In genomic region chr16:26756633-26757032, GRCh38 we compare ENCODE assay signal across 25 cellular contexts.
"Had no signal": no experiment of that assay in that cellular context is flagged by ENCODE, and none has a peak within 500 bp of the region (broad histone marks: within the 10 kb centered on the region; RNA-seq: fewer than 3 reads in every experiment).

No MANE protein-coding gene starts in this region.

- H3K79me2 ChIP-seq: parathyroid adenoma had no signal

- H3K4me1 ChIP-seq: neural progenitor cell, parathyroid adenoma, psoas muscle, right lobe of liver, sigmoid colon, stomach, testis, tibial artery, transverse colon, upper lobe of right lung, uterus had no signal

- H3K9me3 ChIP-seq: ovary, psoas muscle, right lobe of liver, sigmoid colon, stomach, testis, tibial artery, transverse colon, upper lobe of right lung, uterus had no signal

- H3K4me2 ChIP-seq: neural progenitor cell had no signal

- ATAC-seq: naive thymus-derived CD8-positive, alpha-beta T cell; natural killer cell treated with Interleukin-12 subunit alpha and Interleukin-12 subunit beta and Interleukin-15 and Interleukin-18, amount 100 ng/mL, for 72 hours; psoas muscle; right cardiac atrium; right lobe of liver; stimulated activated effector memory CD8-positive, alpha-beta T cell treated with anti-CD3 and anti-CD28 coated beads, Interleukin-12 subunit alpha, Interleukin-12 subunit beta, amount 100 ng/mL, for 72 hours; stimulated activated naive B cell treated with anti-CD40 and anti-IgM and Interleukin-4, amounts not matched to agents 10 μg/mL and 1 μg/mL and 100 μg/mL, for 72 hours; upper lobe of right lung had no signal

- H3K9ac ChIP-seq: neural progenitor cell, parathyroid adenoma had no signal

- FAIRE-seq: small intestine had no signal

- H2AFZ ChIP-seq: neural progenitor cell, parathyroid adenoma had no signal

- H3K27me3 ChIP-seq: ovary, right lobe of liver, sigmoid colon, testis, tibial artery, transverse colon, upper lobe of right lung, uterus had no signal

- DNase-seq: naive thymus-derived CD8-positive, alpha-beta T cell; occipital lobe; ovary; posterior cingulate gyrus; psoas muscle; right cardiac atrium; right lobe of liver; sigmoid colon; small intestine; stimulated activated CD4-positive, alpha-beta T cell treated with anti-CD3 and anti-CD28 coated beads, Interleukin-15, amount 100 ng/mL, for 24 hours; stimulated activated CD4-positive, alpha-beta T cell treated with anti-CD3 and anti-CD28 coated beads, Interleukin-2, amount 100 ng/mL, for 24 hours; stimulated activated CD4-positive, alpha-beta T cell treated with anti-CD3 and anti-CD28 coated beads, Interleukin-2, amount 100 ng/mL, for 48 hours; stimulated activated CD4-positive, alpha-beta T cell treated with anti-CD3 and anti-CD28 coated beads, Interleukin-4, amount 100 ng/mL, for 24 hours; stimulated activated naive B cell treated with anti-CD40 and anti-IgM and Interleukin-4, amounts not matched to agents 10 μg/mL and 1 μg/mL and 100 μg/mL, for 72 hours; stimulated activated naive CD4-positive, alpha-beta T cell treated with Interleukin-2 at 50 U/mL for 16 hours; stomach; testis; tibial artery; transverse colon; upper lobe of right lung; uterus had no signal

- H3K27ac ChIP-seq: neural progenitor cell, ovary, parathyroid adenoma, psoas muscle, right lobe of liver, sigmoid colon, stomach, testis, tibial artery, transverse colon, upper lobe of right lung, uterus had no signal

- H3K4me3 ChIP-seq: neural progenitor cell, ovary, psoas muscle, right lobe of liver, sigmoid colon, stomach, testis, tibial artery, transverse colon, upper lobe of right lung, uterus had no signal

- H3K36me3 ChIP-seq: neural progenitor cell, ovary, right lobe of liver, sigmoid colon, stomach, tibial artery, transverse colon, upper lobe of right lung, uterus had no signal
